Comparison of ENCODE assay signal across 18 cellular contexts in genomic region chr22:30646518-30647160, GRCh38.
"Had no signal": no experiment of that assay in that cellular context is flagged by ENCODE, and none has a peak within 500 bp of the region (broad histone marks: within the 10 kb centered on the region; RNA-seq: fewer than 3 reads in every experiment).

No MANE protein-coding gene starts in this region.

- H3K9me3 ChIP-seq: esophagus muscularis mucosa, gastroesophageal sphincter, ovary, right atrium auricular region, suprapubic skin, thyroid gland, upper lobe of left lung, vagina had no signal

- ATAC-seq: gastroesophageal sphincter; left ventricle myocardium superior; naive thymus-derived CD8-positive, alpha-beta T cell had no signal

- H3K4me1 ChIP-seq: vagina had no signal

- H3K27me3 ChIP-seq: esophagus muscularis mucosa, gastroesophageal sphincter, ovary, right atrium auricular region, suprapubic skin, thyroid gland, upper lobe of left lung, vagina had no signal

- DNase-seq: cortex of kidney; effector memory CD4-positive, alpha-beta T cell; glutamatergic neuron; immature natural killer cell; left ventricle myocardium superior; naive thymus-derived CD8-positive, alpha-beta T cell; nucleus accumbens; ovary; stimulated activated CD4-positive, alpha-beta T cell treated with anti-CD3 and anti-CD28 coated beads, Interleukin-12 subunit alpha, Interleukin-12 subunit beta, amount 100 ng/mL, for 4 hours; stimulated activated naive CD4-positive, alpha-beta T cell treated with Interleukin-2 at 50 U/mL for 16 hours; thyroid gland had no signal

- H3K4me3 ChIP-seq: esophagus muscularis mucosa, gastroesophageal sphincter, ovary, right atrium auricular region, suprapubic skin, thyroid gland, upper lobe of left lung, vagina had no signal

- H3K27ac ChIP-seq: epithelial cell of prostate, esophagus muscularis mucosa, gastroesophageal sphincter, ovary, right atrium auricular region, suprapubic skin, thyroid gland, upper lobe of left lung, vagina had no signal

- H3K36me3 ChIP-seq: ovary, suprapubic skin, thyroid gland had no signal
